Comparison of ENCODE assay signal across 3 cellular contexts in genomic region chr20:35059110-35059509, GRCh38.
TF ChIP-seq lines count a peak whose summit lies in the region.

No MANE protein-coding gene starts in this region.

TF ChIP-seq in A549, 52 proteins besides CTCF, POLR2A, EP300 and RAD21 (continued from another document):
- TF ChIP-seq ZC3H11A (IDR thresholded peaks at IDR 0.05) (no peak), EHMT2 (IDR thresholded peaks at IDR 0.05; ENCODE audit: low read depth) (no peak), JUNB (IDR thresholded peaks at IDR 0.05) (no peak)

TF ChIP-seq in HEK293, 187 proteins besides CTCF, POLR2A, EP300 and RAD21 (continued from another document):
- 0 out of 2 replicates have a peak, but pooled peaks have one; percentile 17 for TF ChIP-seq ZNF121 (tag by site-specific recombination; IDR thresholded peaks at IDR 0.05)

TF ChIP-seq in K562, 482 proteins besides CTCF, POLR2A, EP300 and RAD21 (continued from another document):
- TF ChIP-seq, protein P1, sequence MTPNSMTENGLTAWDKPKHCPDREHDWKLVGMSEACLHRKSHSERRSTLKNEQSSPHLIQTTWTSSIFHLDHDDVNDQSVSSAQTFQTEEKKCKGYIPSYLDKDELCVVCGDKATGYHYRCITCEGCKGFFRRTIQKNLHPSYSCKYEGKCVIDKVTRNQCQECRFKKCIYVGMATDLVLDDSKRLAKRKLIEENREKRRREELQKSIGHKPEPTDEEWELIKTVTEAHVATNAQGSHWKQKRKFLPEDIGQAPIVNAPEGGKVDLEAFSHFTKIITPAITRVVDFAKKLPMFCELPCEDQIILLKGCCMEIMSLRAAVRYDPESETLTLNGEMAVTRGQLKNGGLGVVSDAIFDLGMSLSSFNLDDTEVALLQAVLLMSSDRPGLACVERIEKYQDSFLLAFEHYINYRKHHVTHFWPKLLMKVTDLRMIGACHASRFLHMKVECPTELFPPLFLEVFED (CRISPR knock-in tag; conservative IDR thresholded peaks at IDR 0.05), result no peak
TF ChIP-seq in K562: peak in this region for 1.
